In the genomic region with DNA sequence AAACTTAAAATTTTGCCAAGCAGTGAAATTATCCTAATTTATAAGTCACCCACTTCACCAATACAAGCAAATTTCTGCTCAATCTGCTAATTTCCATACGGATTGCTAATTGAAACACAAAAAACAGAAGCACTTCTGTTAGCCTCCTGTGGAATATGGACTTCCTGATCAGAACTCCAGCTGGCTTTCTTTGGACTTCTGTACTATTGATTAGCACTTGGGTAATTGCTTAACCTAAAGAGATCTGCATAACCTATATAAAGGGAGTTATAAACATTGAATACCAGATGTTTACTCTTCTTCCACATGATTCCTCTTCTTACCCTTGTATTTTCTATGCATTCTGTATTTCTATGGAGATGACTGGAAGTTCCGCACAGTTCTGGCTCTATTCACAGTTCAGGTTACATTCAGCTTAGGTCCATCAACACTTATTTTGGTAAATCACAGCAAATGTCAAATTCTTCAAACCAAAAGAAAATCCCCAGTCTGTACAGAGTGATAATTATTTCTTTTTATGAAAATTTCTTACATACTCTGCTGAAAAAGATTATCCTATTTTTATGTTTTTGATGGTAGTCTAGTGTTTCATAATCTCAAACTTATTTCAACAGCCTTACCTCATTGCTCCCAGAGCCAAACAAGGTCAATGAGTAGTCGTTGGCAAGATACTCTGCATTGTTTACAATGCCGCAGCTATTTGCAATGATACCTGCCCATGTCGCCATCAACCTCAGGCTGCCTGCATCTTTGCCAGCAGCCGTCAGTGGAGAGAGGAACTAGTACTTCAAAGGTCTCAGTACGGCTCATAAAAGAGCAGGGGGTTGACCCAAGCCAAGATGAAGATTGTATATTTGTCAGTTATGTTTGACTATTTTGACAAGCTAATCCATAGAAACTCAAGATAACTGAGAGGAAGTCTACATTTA, we compare ENCODE assay signal across 8 cellular contexts.
DNase-seq lines count a peak whose midpoint lies in the region; ATAC-seq and TF ChIP-seq lines count a peak whose summit lies in the region.
"Had no signal": no experiment of that assay in that cellular context is flagged by ENCODE, and none has a peak within 500 bp of the region (broad histone marks: within the 10 kb centered on the region; RNA-seq: fewer than 3 reads in every experiment).

No MANE protein-coding gene starts in this region.

- peak overlapping the region; percentile 40 for H3K4me2 ChIP-seq in skeletal muscle satellite cell (ENCODE audit: low read length)

- H3K27ac ChIP-seq in esophagus squamous epithelium: peak overlapping the region in 3 of 4 donors; percentile 4 to 53 (median 6)

- 25 to 45% methylated on average over 7 of the region's 7 CpGs for WGBS in esophagus squamous epithelium, 2 donors

- H3K4me3 ChIP-seq in esophagus squamous epithelium (no peak overlapping the region), skeletal muscle satellite cell (ENCODE audit: low read length) (no peak overlapping the region)

- intact Hi-C loops in esophagus squamous epithelium (cut with DNase I): no loop called here

- no peak for TF ChIP-seq POLR2A in esophagus squamous epithelium (IDR thresholded peaks at IDR 0.05)

- peak overlapping the region; percentile 38 for H3K9ac ChIP-seq in skeletal muscle satellite cell (ENCODE audit: low read depth, low read length)

- no peaks in the 10 kb centered on the region for H3K36me3 ChIP-seq in esophagus squamous epithelium
- no peaks in the 10 kb centered on the region for H3K36me3 ChIP-seq in skeletal muscle satellite cell (ENCODE audit: insufficient read depth, low read length)

- ATAC-seq in HG02973 (IDR thresholded peaks at IDR 0.05; ENCODE audit: unreplicated experiment) (peak; percentile 55), GM19324 (IDR thresholded peaks at IDR 0.05; ENCODE audit: low FRiP score, unreplicated experiment) (no peak)

- H3K27me3 ChIP-seq in esophagus squamous epithelium (no peaks in the 10 kb centered on the region), skeletal muscle satellite cell (ENCODE audit: control insufficient read depth, insufficient read depth, low read length) (no peaks in the 10 kb centered on the region)

- no peaks in the 10 kb centered on the region for H3K9me3 ChIP-seq in esophagus squamous epithelium
- no peaks in the 10 kb centered on the region for H3K9me3 ChIP-seq in skeletal muscle satellite cell (replicated peaks; ENCODE audit: low read length)

- DNase-seq in NCI-H774 (lab: John Stamatoyannopoulos, UW) (peak; percentile 6), esophagus squamous epithelium (lab: John Stamatoyannopoulos, UW) (no peak), pons (ENCODE audit: low spot score) (no peak)
- DNase-seq in stimulated activated CD4-positive, alpha-beta T cell treated with anti-CD3 and anti-CD28 coated beads, Interleukin-1b, Interleukin-23, amount 100 ng/mL, for 48 hours: no peak
- DNase-seq: activated T-cell treated with anti-CD3 and anti-CD28 coated beads, Interleukin-2, amount 50 U/mL, for 24 hours had no signal

- TF ChIP-seq CTCF in esophagus squamous epithelium (IDR thresholded peaks at IDR 0.05): no peak

- peaks cover 0 to 39% (median 21%) of the 10 kb centered on the region in 3 donors for H3K4me1 ChIP-seq in esophagus squamous epithelium
- H3K4me1 ChIP-seq in skeletal muscle satellite cell (ENCODE audit: control insufficient read depth, insufficient read depth, low read length): peaks cover 70% of the 10 kb centered on the region
